Comparison of ENCODE assay signal across 8 cellular contexts in the genomic region with DNA sequence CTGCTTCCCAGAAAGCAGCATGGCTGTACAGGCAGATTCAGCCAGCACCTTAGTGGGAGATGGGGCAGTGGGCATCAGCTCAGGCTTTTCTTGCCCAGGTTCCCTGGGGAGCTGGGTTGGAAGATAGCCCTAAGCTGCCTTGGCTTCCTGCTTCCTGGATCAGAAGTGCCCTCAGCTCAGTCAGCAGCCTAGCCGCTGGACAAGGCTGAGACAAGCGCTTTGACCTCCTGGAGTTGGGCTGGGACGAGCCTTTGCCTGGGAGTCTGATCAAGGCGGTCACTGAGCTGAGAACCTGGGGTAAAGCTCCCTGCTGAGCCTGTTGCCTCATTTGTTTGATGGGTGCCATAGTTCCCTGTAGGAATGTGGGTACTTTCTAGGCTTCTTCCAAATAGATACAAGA.
A peak's percentile ranks its signal among the peaks of the same experiment; 100 is the strongest.
DNase-seq lines count a peak whose midpoint lies in the region; ATAC-seq and TF ChIP-seq lines count a peak whose summit lies in the region.

No MANE protein-coding gene starts in this region.

- H3K36me3 Mint-ChIP-seq in chondrocyte (ENCODE audit: low read depth) = peaks cover 8% of the 10 kb centered on the region

- H3K9me3 Mint-ChIP-seq in chondrocyte (ENCODE audit: low read depth) = no peaks in the 10 kb centered on the region

- H3K4me3 Mint-ChIP-seq in chondrocyte (ENCODE audit: unreplicated experiment) = no peak overlapping the region

- no CpG with 5 or more reads among the region's 4 CpGs for WGBS in right lobe of liver (ENCODE audit: insufficient coverage, low coverage, low lambda C conversion rate, missing lambda C conversion rate)

- ATAC-seq in right lobe of liver (peak; percentile 28 to 56 (median 50)), GM21529 (IDR thresholded peaks at IDR 0.05; ENCODE audit: unreplicated experiment) (no peak)

- intact Hi-C loops in right lobe of liver (cut with DNase I) = no loop called here

- H3K27ac ChIP-seq in right lobe of liver (peak overlapping the region; percentile 31 to 74 (median 48)), substantia nigra (ENCODE audit: low read depth, low read length, poor library complexity, severe bottlenecking) (peak overlapping the region; percentile 77)

- H3K27me3 Mint-ChIP-seq in chondrocyte (ENCODE audit: low read depth) = no peaks in the 10 kb centered on the region

- H3K4me1 Mint-ChIP-seq in chondrocyte (ENCODE audit: low read depth) = peaks cover 50% of the 10 kb centered on the region

- peak; percentile 81 for DNase-seq in M059J (ENCODE audit: low read depth)
- DNase-seq in chondrocyte (ENCODE audit: low spot score) = no peak
- no peak for DNase-seq in right lobe of liver
- peak in 7 of 49 donors; percentile 35 to 69 (median 50) for DNase-seq in substantia nigra (lab: John Stamatoyannopoulos, UW)
- no peak for DNase-seq in amniotic stem cell (lab: John Stamatoyannopoulos, UW)
- DNase-seq in KG1 (lab: John Stamatoyannopoulos, UW) = no peak
- no peak for DNase-seq in COLO668 (lab: John Stamatoyannopoulos, UW; ENCODE audit: unreplicated experiment)

- H3K4me1 ChIP-seq in right lobe of liver = peaks cover 0 to 26% (median 2%) of the 10 kb centered on the region in 4 donors

- H3K9me3 ChIP-seq in right lobe of liver = no peaks in the 10 kb centered on the region

- TF ChIP-seq POLR2A in right lobe of liver (IDR thresholded peaks at IDR 0.05) = no peak

- peak overlapping the region; percentile 95 for H3K27ac Mint-ChIP-seq in chondrocyte (ENCODE audit: unreplicated experiment)

- no peaks in the 10 kb centered on the region for H3K36me3 ChIP-seq in right lobe of liver

- no peak overlapping the region for H3K4me3 ChIP-seq in right lobe of liver

- no peaks in the 10 kb centered on the region for H3K27me3 ChIP-seq in right lobe of liver

- TF ChIP-seq CTCF in chondrocyte (IDR thresholded peaks at IDR 0.05) = no peak
- TF ChIP-seq CTCF in right lobe of liver (IDR thresholded peaks at IDR 0.05) = no peak
